Comparison of ENCODE assay signal across 17 cellular contexts in genomic region chr2:64296695-64297346, GRCh38.
"Had no signal": no experiment of that assay in that cellular context is flagged by ENCODE, and none has a peak within 500 bp of the region (broad histone marks: within the 10 kb centered on the region; RNA-seq: fewer than 3 reads in every experiment).

No MANE protein-coding gene starts in this region.

- H3K36me3 Mint-ChIP-seq: mesothelial cell of epicardium had no signal

- H3K4me1 Mint-ChIP-seq: activated B cell treated with CpG ODN at 0.5 μM for 24 hours; activated CD4-positive, alpha-beta T cell treated with anti-CD3 and anti-CD28 coated beads, Interleukin-2, amount 10 ng/mL, durations not matched to agents 7 days and 5 days had no signal

- H3K27ac Mint-ChIP-seq: activated CD4-positive, alpha-beta T cell treated with anti-CD3 and anti-CD28 coated beads, Interleukin-2, amount 10 ng/mL, durations not matched to agents 7 days and 5 days; activated naive CD8-positive, alpha-beta T cell treated with anti-CD3 and anti-CD28 coated beads for 36 hours; activated T-cell treated with anti-CD3 and anti-CD28 coated beads, Interleukin-2, amount 50 U/mL, for 72 hours; mesothelial cell of epicardium had no signal

- H3K4me3 ChIP-seq: cardiac muscle cell, suprapubic skin, vagina had no signal

- H3K9me3 Mint-ChIP-seq: activated B cell treated with CpG ODN at 0.5 μM for 24 hours; activated naive CD8-positive, alpha-beta T cell treated with anti-CD3 and anti-CD28 coated beads for 36 hours; mesothelial cell of epicardium; natural killer cell treated with Interleukin-12 subunit alpha and Interleukin-12 subunit beta and Interleukin-15 and Interleukin-18, amount 100 ng/mL, for 72 hours had no signal

- H3K9me3 ChIP-seq: suprapubic skin, vagina had no signal

- FAIRE-seq: keratinocyte had no signal

- ATAC-seq: left lobe of liver had no signal

- H3K27ac ChIP-seq: cardiac muscle cell, suprapubic skin, vagina had no signal

- H3K27me3 ChIP-seq: cardiac muscle cell, suprapubic skin, vagina had no signal

- DNase-seq: activated B cell treated with CpG ODN at 0.5 μM for 24 hours; activated CD4-positive, alpha-beta T cell treated with anti-CD3 and anti-CD28 coated beads, Interleukin-2, amount 10 ng/mL, durations not matched to agents 7 days and 5 days; activated CD8-positive, alpha-beta memory T cell treated with anti-CD3 and anti-CD28 coated beads for 24 hours; activated CD8-positive, alpha-beta memory T cell treated with anti-CD3 and anti-CD28 coated beads, Interleukin-2, amount 50 U/mL, for 48 hours; activated gamma-delta T cell treated with Interleukin-2 at 50 U/mL for 16 hours; activated naive CD8-positive, alpha-beta T cell treated with anti-CD3 and anti-CD28 coated beads for 36 hours; activated T-cell treated with anti-CD3 and anti-CD28 coated beads, Interleukin-2, amount 50 U/mL, for 72 hours; foreskin melanocyte; stimulated activated naive CD4-positive, alpha-beta T cell treated with Interleukin-2 at 50 U/mL for 16 hours; trophoblast cell had no signal

- H3K4me1 ChIP-seq: suprapubic skin, vagina had no signal

- H3K36me3 ChIP-seq: cardiac muscle cell, suprapubic skin, vagina had no signal

- H3K4me3 Mint-ChIP-seq: activated B cell treated with CpG ODN at 0.5 μM for 24 hours; activated CD4-positive, alpha-beta T cell treated with anti-CD3 and anti-CD28 coated beads, Interleukin-2, amount 10 ng/mL, durations not matched to agents 7 days and 5 days; activated naive CD8-positive, alpha-beta T cell treated with anti-CD3 and anti-CD28 coated beads for 36 hours; mesothelial cell of epicardium had no signal
